In genomic region chr12:5941907-5942306, GRCh38 we compare ENCODE assay signal across 8 cellular contexts. TPM values are rescaled to one million over a fixed set of nuclear protein-coding genes. Genes with fewer than 3 reads are reported as not detected.
"Had no signal": no experiment of that assay in that cellular context is flagged by ENCODE, and none has a peak within 500 bp of the region (broad histone marks: within the 10 kb centered on the region; RNA-seq: fewer than 3 reads in every experiment).

No MANE protein-coding gene starts in this region.

- ATAC-seq: GM23338, HepG2 had no signal

- H3K4me3 ChIP-seq: GM23338 had no signal

- H2AFZ ChIP-seq: GM23338 had no signal

- H3K4me3 Mint-ChIP-seq: GM23338, H9, IgD-negative memory B cell had no signal

- H3K4me2 ChIP-seq: GM23338 had no signal

- H3K27ac ChIP-seq: HL-60 had no signal

- DNase-seq: HCEC 1CT had no signal

- H3K36me3 Mint-ChIP-seq: IgD-negative memory B cell had no signal

- H3K27ac Mint-ChIP-seq: GM23338, H9, IgD-negative memory B cell had no signal

- H3K9me3 Mint-ChIP-seq: GM23338, H9 had no signal

- FAIRE-seq: H1, H54, HepG2 had no signal

RNA-seq across cellular contexts. Expression of gene ANO2, which starts 3.2 kb away (rescaled TPM):
- total RNA-seq: HepG2 had no signal
- polyA plus RNA-seq: IgD-negative memory B cell had no signal
